ENCODE assay signal across 17 cellular contexts in genomic region chr9:123761905-123762605, GRCh38.
DNase-seq lines count a peak whose midpoint lies in the region; ATAC-seq, FAIRE-seq and TF ChIP-seq lines count a peak whose summit lies in the region.
"Had no signal": no experiment of that assay in that cellular context is flagged by ENCODE, and none has a peak within 500 bp of the region (broad histone marks: within the 10 kb centered on the region; RNA-seq: fewer than 3 reads in every experiment).

No MANE protein-coding gene starts in this region.

- peak; percentile 14 to 40 for DNase-seq in Caco-2
- DNase-seq in NT2/D1 (ENCODE audit: low read depth, low spot score) = peak; percentile 16
- peak; percentile 25 for DNase-seq in fibroblast of pulmonary artery (ENCODE audit: low read depth)
- peak; percentile 19 for DNase-seq in mucosa of gallbladder (ENCODE audit: low spot score)
- DNase-seq in urothelium cell line (ENCODE audit: low spot score) = no peak
- DNase-seq in GM13976 (ENCODE audit: low spot score) = no peak
- DNase-seq in NCI-H524 treated with DMSO at 0.1 percent for 48 hours (lab: John Stamatoyannopoulos, UW) = no peak
- DNase-seq: activated CD4-positive, alpha-beta T cell treated with anti-CD3 and anti-CD28 coated beads for 1 hour; islet precursor cell; NCI-H2107; substantia nigra had no signal

- peaks cover 39% of the 10 kb centered on the region for H3K4me1 ChIP-seq in Caco-2
- no peaks in the 10 kb centered on the region for H3K4me1 ChIP-seq in NT2/D1 (ENCODE audit: insufficient read depth, insufficient read length)

- H3K4me1 Mint-ChIP-seq in Caco-2 (ENCODE audit: low read depth, unreplicated experiment) = peaks cover 15% of the 10 kb centered on the region
- H3K4me1 Mint-ChIP-seq: activated naive CD4-positive, alpha-beta T cell treated with anti-CD3 and anti-CD28 coated beads, Interleukin-2, amount 50 U/mL, for 24 hours had no signal

- H3K4me3 ChIP-seq in Caco-2 (ENCODE audit: low read depth, low read length) (no peak overlapping the region), NT2/D1 (ENCODE audit: insufficient read length, low read depth) (no peak overlapping the region), fibroblast of pulmonary artery (replicated peaks; ENCODE audit: low read depth, low read length) (no peak overlapping the region)
- H3K4me3 ChIP-seq: cardiac muscle cell had no signal

- ATAC-seq in GM19455 (IDR thresholded peaks at IDR 0.05; ENCODE audit: unreplicated experiment) = no peak

- no peak for TF ChIP-seq CTCF in Caco-2 (IDR thresholded peaks at IDR 0.05; ENCODE audit: insufficient read depth in 1 of 2, low read depth in 1 of 2, low read length in 1 of 2, severe bottlenecking in 1 of 2, unreplicated experiment in 1 of 2)
- TF ChIP-seq CTCF in fibroblast of pulmonary artery (IDR thresholded peaks at IDR 0.05; ENCODE audit: low read length, missing control alignments) = no peak
- TF ChIP-seq CTCF in GM13976 (IDR thresholded peaks at IDR 0.05; ENCODE audit: borderline replicate concordance, control extremely low read depth, extremely low read depth, insufficient read depth, missing control alignments) = no peak

- H3K9me3 ChIP-seq in Caco-2 (no peaks in the 10 kb centered on the region), NT2/D1 (ENCODE audit: insufficient read depth, low read length) (no peaks in the 10 kb centered on the region)

- H3K27me3 ChIP-seq in Caco-2 (replicated peaks; ENCODE audit: control insufficient read depth, insufficient read depth, low read length) (no peaks in the 10 kb centered on the region), NT2/D1 (ENCODE audit: insufficient read depth, insufficient read length) (no peaks in the 10 kb centered on the region)
- H3K27me3 ChIP-seq: cardiac muscle cell had no signal

- H3K36me3 Mint-ChIP-seq in Caco-2 (ENCODE audit: insufficient read depth, unreplicated experiment) = no peaks in the 10 kb centered on the region

- H3K36me3 ChIP-seq in Caco-2 (ENCODE audit: control insufficient read depth, insufficient read depth, low read length) (no peaks in the 10 kb centered on the region), NT2/D1 (ENCODE audit: insufficient read depth, insufficient read length, low read length) (no peaks in the 10 kb centered on the region)
- H3K36me3 ChIP-seq: cardiac muscle cell had no signal

- no peaks in the 10 kb centered on the region for H3K27me3 Mint-ChIP-seq in Caco-2 (ENCODE audit: insufficient read depth, unreplicated experiment)
- H3K27me3 Mint-ChIP-seq: activated naive CD4-positive, alpha-beta T cell treated with anti-CD3 and anti-CD28 coated beads, Interleukin-2, amount 50 U/mL, for 24 hours had no signal

- FAIRE-seq in urothelium cell line (lab: Jason Lieb, UNC) = no peak
- FAIRE-seq: G401.6 had no signal

- in situ Hi-C loops in GM13976 (cut with MboI; ENCODE audit: low sequenced_read_pairs, unreplicated experiment) = no loop called here

- intact Hi-C loops in Caco-2 (cut with micrococcal nuclease; ENCODE audit: unreplicated experiment) = no loop called here

- no peak overlapping the region for H3K27ac Mint-ChIP-seq in Caco-2 (ENCODE audit: unreplicated experiment)
- H3K27ac Mint-ChIP-seq: activated naive CD4-positive, alpha-beta T cell treated with anti-CD3 and anti-CD28 coated beads, Interleukin-2, amount 50 U/mL, for 24 hours; T-helper 1 cell treated with Interleukin-12 subunit alpha and Interleukin-12 subunit beta and Interleukin-4 antibody, amounts not matched to agents 30 μg/mL and 1 μg/mL, for 36 hours had no signal

- CTCF ChIA-PET in Caco-2 (lab: Charles Lee) = no interaction called here

- no peak overlapping the region for H3K9ac ChIP-seq in NT2/D1 (ENCODE audit: insufficient read length, low read depth)
- H3K9ac ChIP-seq: parathyroid adenoma had no signal

- no TSS peak for BruUV-seq in Caco-2 (replicated peaks; lab: Mats Ljungman, UMichigan)

- POLR2A ChIA-PET in Caco-2 (lab: Charles Lee) = no interaction called here

- H3K4me3 Mint-ChIP-seq in Caco-2 (ENCODE audit: unreplicated experiment) = no peak overlapping the region
- H3K4me3 Mint-ChIP-seq: activated naive CD4-positive, alpha-beta T cell treated with anti-CD3 and anti-CD28 coated beads, Interleukin-2, amount 50 U/mL, for 24 hours; T-helper 1 cell treated with Interleukin-12 subunit alpha and Interleukin-12 subunit beta and Interleukin-4 antibody, amounts not matched to agents 30 μg/mL and 1 μg/mL, for 36 hours had no signal

- no peaks in the 10 kb centered on the region for H3K9me3 Mint-ChIP-seq in Caco-2 (ENCODE audit: unreplicated experiment)
- H3K9me3 Mint-ChIP-seq: activated naive CD4-positive, alpha-beta T cell treated with anti-CD3 and anti-CD28 coated beads, Interleukin-2, amount 50 U/mL, for 24 hours; T-helper 1 cell treated with Interleukin-12 subunit alpha and Interleukin-12 subunit beta and Interleukin-4 antibody, amounts not matched to agents 30 μg/mL and 1 μg/mL, for 36 hours had no signal

Comparison
In these comparisons a context has a peak if more than half of its experiments do, and no peak if none do; other contexts are left out.
1. DNase-seq: peak in Caco-2 (2 of 2), NT2/D1 (single experiment), fibroblast of pulmonary artery (single experiment) and mucosa of gallbladder (single experiment); none in urothelium cell line (single experiment), GM13976 (single experiment) and NCI-H524 treated with DMSO at 0.1 percent for 48 hours (single experiment).